Comparison of ENCODE assay signal across 7 cellular contexts in the genomic region with DNA sequence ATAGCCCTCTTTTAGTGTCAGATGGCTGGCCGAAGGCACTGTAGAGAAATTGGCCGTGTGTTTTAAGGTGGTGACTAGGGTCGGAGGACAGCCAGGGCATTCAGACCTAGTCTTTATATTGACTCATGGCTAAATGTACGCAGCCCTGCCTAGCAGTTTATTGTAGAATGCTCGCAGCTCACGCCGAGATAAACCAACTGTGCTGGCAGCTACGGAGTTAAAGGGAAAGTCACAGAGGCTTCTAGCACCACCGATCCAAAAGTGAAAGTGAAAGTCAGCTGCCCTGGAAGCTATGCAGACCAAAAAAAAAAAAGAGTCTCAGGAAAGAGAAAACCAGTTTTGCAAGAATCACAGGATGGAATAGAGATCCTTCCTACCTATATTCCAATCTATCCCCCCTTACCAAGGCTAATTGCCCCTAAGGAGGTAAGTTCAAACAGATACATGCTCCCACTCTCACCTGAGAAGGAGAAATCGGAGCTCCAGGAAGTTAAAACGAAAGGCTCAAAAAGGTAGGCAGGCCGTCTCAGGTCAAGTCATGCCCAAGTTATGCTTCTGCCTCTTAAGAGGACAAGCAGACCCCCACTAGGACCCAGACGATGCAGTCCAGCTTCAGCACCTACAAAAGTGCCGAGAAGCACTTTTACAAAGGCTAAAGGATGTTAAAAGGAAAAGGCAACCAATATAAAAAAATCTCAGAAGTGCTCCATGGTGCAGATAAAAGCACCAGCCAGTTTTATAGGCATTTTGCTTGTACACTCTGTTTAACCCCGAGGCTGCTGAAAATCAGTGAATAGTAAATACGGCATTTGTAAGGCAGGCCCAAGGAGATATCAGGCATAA.
DNase-seq lines count a peak whose midpoint lies in the region; ATAC-seq lines count a peak whose summit lies in the region.

No MANE protein-coding gene starts in this region.

- ATAC-seq in GM18508 (IDR thresholded peaks at IDR 0.05; ENCODE audit: insufficient read depth, unreplicated experiment) (peak; percentile 35), HG02870 (IDR thresholded peaks at IDR 0.05; ENCODE audit: unreplicated experiment) (peak; percentile 49)

- DNase-seq in NCI-H146 (lab: John Stamatoyannopoulos, UW) (peak; percentile 95), UCSD-AML1 (lab: John Stamatoyannopoulos, UW; ENCODE audit: unreplicated experiment) (peak; percentile 42), iris pigment epithelial cell (ENCODE audit: low read depth) (peak; percentile 89)
- peak; percentile 70 for DNase-seq in central memory CD4-positive, alpha-beta T cell
- peak; percentile 36 for DNase-seq in stimulated activated CD4-positive, alpha-beta T cell treated with anti-CD3 and anti-CD28 coated beads, Interleukin-12 subunit alpha, Interleukin-12 subunit beta, amount 100 ng/mL, for 4 hours

Comparison
In these comparisons a context has a peak if more than half of its experiments do, and no peak if none do; other contexts are left out.
1. Peak in every context shown above with its lines: DNase-seq and ATAC-seq.
2. DNase-seq: peak in every context shown above with its lines; median percentile 95 in NCI-H146; 89 in iris pigment epithelial cell; 70 in central memory CD4-positive, alpha-beta T cell; 42 in UCSD-AML1; 36 in stimulated activated CD4-positive, alpha-beta T cell treated with anti-CD3 and anti-CD28 coated beads, Interleukin-12 subunit alpha, Interleukin-12 subunit beta, amount 100 ng/mL, for 4 hours.